ENCODE assay signal across 17 cellular contexts in the genomic region with DNA sequence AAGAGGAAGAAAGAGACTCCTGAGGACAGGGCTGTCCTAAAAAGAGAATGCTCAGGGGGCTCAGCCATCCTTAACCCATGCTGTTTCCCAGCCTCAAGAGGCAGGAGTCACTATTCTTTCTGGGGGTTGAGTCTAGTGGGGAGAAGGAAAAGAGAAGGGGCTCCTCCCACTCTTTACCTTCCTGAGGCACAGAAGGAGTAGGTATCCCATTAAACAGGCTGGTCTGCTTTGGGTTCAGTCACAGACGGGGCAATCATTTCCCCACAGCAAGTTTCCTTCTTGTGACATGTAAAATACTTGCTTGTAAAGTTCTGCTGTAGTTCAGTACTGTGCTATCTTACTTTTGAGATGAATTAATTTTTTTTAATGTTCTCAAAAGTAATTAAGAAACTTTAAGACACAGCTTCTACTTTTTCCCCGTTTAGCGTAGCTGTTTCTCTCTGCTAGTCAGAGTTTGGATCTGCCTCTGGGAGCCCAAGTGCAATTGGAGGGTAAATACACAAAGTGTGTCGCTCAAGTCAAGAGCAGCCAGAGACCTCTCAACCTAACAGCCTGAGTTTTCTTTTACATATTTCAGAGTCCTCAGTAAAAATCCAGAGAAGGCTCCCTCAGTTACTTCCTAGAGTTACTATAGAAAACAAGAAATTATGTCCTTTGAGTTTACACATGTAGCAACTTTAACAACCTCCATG. TPM values are rescaled to one million over a fixed set of nuclear protein-coding genes. Genes with fewer than 3 reads are reported as not detected.
DNase-seq lines count a peak whose midpoint lies in the region; ATAC-seq and TF ChIP-seq lines count a peak whose summit lies in the region.
"Had no signal": no experiment of that assay in that cellular context is flagged by ENCODE, and none has a peak within 500 bp of the region (broad histone marks: within the 10 kb centered on the region; RNA-seq: fewer than 3 reads in every experiment).

No MANE protein-coding gene starts in this region.

- H3K4me3 ChIP-seq in hepatocyte = no peak overlapping the region
- H3K4me3 ChIP-seq in smooth muscle cell = no peak overlapping the region
- H3K4me3 ChIP-seq in tibial artery = no peak overlapping the region
- H3K4me3 ChIP-seq: BLaER1, HAP-1 had no signal

- 73% methylated on average over 4 of the region's 4 CpGs for WGBS in hepatocyte (ENCODE audit: low lambda C conversion rate, missing lambda C conversion rate)
- 77% methylated on average over 4 of the region's 4 CpGs for WGBS in smooth muscle cell (ENCODE audit: low lambda C conversion rate)

- no peaks in the 10 kb centered on the region for H3K4me1 ChIP-seq in hepatocyte (ENCODE audit: insufficient read depth)
- H3K4me1 ChIP-seq in smooth muscle cell (ENCODE audit: low read depth) = no peaks in the 10 kb centered on the region
- no peaks in the 10 kb centered on the region for H3K4me1 ChIP-seq in tibial artery
- H3K4me1 ChIP-seq: BLaER1, Caco-2, HAP-1 had no signal

- no peak overlapping the region for H3K4me2 ChIP-seq in hepatocyte
- H3K4me2 ChIP-seq in smooth muscle cell = no peak overlapping the region
- H3K4me2 ChIP-seq: BLaER1 had no signal

- no peak overlapping the region for H3K4me3 Mint-ChIP-seq in stimulated activated naive CD8-positive, alpha-beta T cell treated with anti-CD3 and anti-CD28 coated beads, Interleukin-15, amount 100 ng/mL, for 72 hours
- H3K4me3 Mint-ChIP-seq: CD8-positive, alpha-beta memory T cell had no signal

- H3K36me3 ChIP-seq in hepatocyte (replicated peaks; ENCODE audit: insufficient read depth, low read depth) = no peaks in the 10 kb centered on the region
- H3K36me3 ChIP-seq in smooth muscle cell (ENCODE audit: low read depth) = no peaks in the 10 kb centered on the region
- no peaks in the 10 kb centered on the region for H3K36me3 ChIP-seq in tibial artery
- H3K36me3 ChIP-seq: BLaER1, HAP-1 had no signal

- ATAC-seq in stimulated activated naive CD8-positive, alpha-beta T cell treated with anti-CD3 and anti-CD28 coated beads, Interleukin-15, amount 100 ng/mL, for 72 hours = peak; percentile 23
- no peak for ATAC-seq in stimulated activated naive CD8-positive, alpha-beta T cell treated with anti-CD3 and anti-CD28 coated beads, Interleukin-15, Interleukin-2, amounts not matched to agents 100 U/mL and 50 U/mL, for 24 hours
- no peak for ATAC-seq in GM19395 (IDR thresholded peaks at IDR 0.05; ENCODE audit: unreplicated experiment)
- no peak for ATAC-seq in esophagus mucosa
- ATAC-seq: HepG2 had no signal

- intact Hi-C loops in tibial artery (cut with DNase I; ENCODE audit: low total_unique reads) = loop anchor here (10.0 kb wide), 1 partner anchor 510 kb away; no protein-coding TSS in a partner anchor

- DNase-seq in stimulated activated naive CD8-positive, alpha-beta T cell treated with anti-CD3 and anti-CD28 coated beads, Interleukin-15, amount 100 ng/mL, for 72 hours = no peak
- DNase-seq in stimulated activated naive CD8-positive, alpha-beta T cell treated with anti-CD3 and anti-CD28 coated beads, Interleukin-15, Interleukin-2, amounts not matched to agents 100 U/mL and 50 U/mL, for 24 hours = no peak
- DNase-seq in hepatocyte (ENCODE audit: low spot score) (no peak), smooth muscle cell (lab: John Stamatoyannopoulos, UW; ENCODE audit: unreplicated experiment) (no peak), tibial artery (no peak)
- DNase-seq in activated CD8-positive, alpha-beta memory T cell treated with anti-CD3 and anti-CD28 coated beads for 24 hours = no peak
- DNase-seq: Caco-2; CD8-positive, alpha-beta memory T cell; DND-41; GDM1 had no signal

- TF ChIP-seq CTCF in hepatocyte (IDR thresholded peaks at IDR 0.05; ENCODE audit: poor library complexity) = no peak
- TF ChIP-seq CTCF in smooth muscle cell (IDR thresholded peaks at IDR 0.05; ENCODE audit: borderline replicate concordance, insufficient read depth, poor library complexity, severe bottlenecking) = no peak
- no peak for TF ChIP-seq CTCF in tibial artery (IDR thresholded peaks at IDR 0.05)

- H3K9ac ChIP-seq in smooth muscle cell (ENCODE audit: low read depth) = no peak overlapping the region
- H3K9ac ChIP-seq: BLaER1 had no signal

- H3K79me2 ChIP-seq in hepatocyte (no peaks in the 10 kb centered on the region), smooth muscle cell (ENCODE audit: low read depth) (no peaks in the 10 kb centered on the region)

- H3F3A ChIP-seq in smooth muscle cell (ENCODE audit: low read depth) = no peaks in the 10 kb centered on the region

- no peak overlapping the region for H2AFZ ChIP-seq in hepatocyte
- peak overlapping the region; percentile 24 for H2AFZ ChIP-seq in smooth muscle cell (ENCODE audit: low read depth)

- no peaks in the 10 kb centered on the region for H3K9me2 ChIP-seq in hepatocyte (replicated peaks; ENCODE audit: insufficient read depth)

- H3K9me3 ChIP-seq in hepatocyte (ENCODE audit: low read depth) (no peaks in the 10 kb centered on the region), smooth muscle cell (replicated peaks; ENCODE audit: low read depth) (no peaks in the 10 kb centered on the region), tibial artery (no peaks in the 10 kb centered on the region)
- H3K9me3 ChIP-seq: BLaER1, HAP-1 had no signal

- H3K27ac ChIP-seq in hepatocyte (peak overlapping the region; percentile 63), smooth muscle cell (ENCODE audit: low read depth) (no peak overlapping the region), tibial artery (no peak overlapping the region)
- H3K27ac ChIP-seq: 22Rv1, BLaER1 had no signal

- no peaks in the 10 kb centered on the region for H3K9me3 Mint-ChIP-seq in stimulated activated naive CD8-positive, alpha-beta T cell treated with anti-CD3 and anti-CD28 coated beads, Interleukin-15, amount 100 ng/mL, for 72 hours
- H3K9me3 Mint-ChIP-seq: CD8-positive, alpha-beta memory T cell had no signal

- H3K27me3 Mint-ChIP-seq in stimulated activated naive CD8-positive, alpha-beta T cell treated with anti-CD3 and anti-CD28 coated beads, Interleukin-15, amount 100 ng/mL, for 72 hours = peaks cover 21% of the 10 kb centered on the region

- H4K20me1 ChIP-seq in hepatocyte (ENCODE audit: insufficient read depth, poor library complexity, severe bottlenecking) = no peaks in the 10 kb centered on the region
- H4K20me1 ChIP-seq in smooth muscle cell (ENCODE audit: low read depth) = no peaks in the 10 kb centered on the region
- H4K20me1 ChIP-seq: BLaER1 had no signal

- H3K27ac Mint-ChIP-seq in stimulated activated naive CD8-positive, alpha-beta T cell treated with anti-CD3 and anti-CD28 coated beads, Interleukin-15, amount 100 ng/mL, for 72 hours = no peak overlapping the region
- H3K27ac Mint-ChIP-seq: CD8-positive, alpha-beta memory T cell had no signal

- H3K27me3 ChIP-seq in hepatocyte (no peaks in the 10 kb centered on the region), smooth muscle cell (ENCODE audit: low read depth) (no peaks in the 10 kb centered on the region), tibial artery (peaks cover 0 to 3% of the 10 kb centered on the region in 2 donors)
- H3K27me3 ChIP-seq: BLaER1 had no signal

- no peaks in the 10 kb centered on the region for H3K4me1 Mint-ChIP-seq in stimulated activated naive CD8-positive, alpha-beta T cell treated with anti-CD3 and anti-CD28 coated beads, Interleukin-15, amount 100 ng/mL, for 72 hours
- H3K4me1 Mint-ChIP-seq: CD8-positive, alpha-beta memory T cell had no signal

RNA-seq across cellular contexts. Expression of gene OR8A1, which starts 15.0 kb away (rescaled TPM):
- not detected in 2 replicates for total RNA-seq in hepatocyte
- polyA plus RNA-seq in hepatocyte = not detected in 2 replicates
- total RNA-seq in smooth muscle cell = not detected in 2 replicates
- polyA plus RNA-seq in smooth muscle cell = not detected in 2 replicates
- total RNA-seq in esophagus mucosa = not detected
- total RNA-seq: A673; Caco-2; CD8-positive, alpha-beta memory T cell; HepG2 had no signal
- polyA plus RNA-seq: CD8-positive, alpha-beta memory T cell; HepG2 had no signal

RNA-seq across cellular contexts. Expression of gene PANX3, which starts 26.4 kb away (rescaled TPM):
- total RNA-seq in hepatocyte (not detected in 2 replicates), smooth muscle cell (not detected in 2 replicates), esophagus mucosa (not detected)
- polyA plus RNA-seq in hepatocyte (0.09 and 0.25 TPM in 2 replicates), smooth muscle cell (not detected in 2 replicates)
- total RNA-seq: A673; Caco-2; CD8-positive, alpha-beta memory T cell; HepG2 had no signal
- polyA plus RNA-seq: CD8-positive, alpha-beta memory T cell; HepG2 had no signal

RNA-seq across cellular contexts. Expression of gene TBRG1, which starts 37.8 kb away (rescaled TPM):
- total RNA-seq in hepatocyte (34.6 and 41.4 TPM in 2 replicates), smooth muscle cell (23.4 and 30.6 TPM in 2 replicates), esophagus mucosa (18.5 TPM)
- polyA plus RNA-seq in hepatocyte (35.0 and 45.2 TPM in 2 replicates), smooth muscle cell (28.5 and 28.9 TPM in 2 replicates)

RNA-seq across cellular contexts. Expression of gene OR8B12, which starts 41.4 kb away (rescaled TPM):
- total RNA-seq in hepatocyte = not detected in 2 replicates
- polyA plus RNA-seq in hepatocyte = not detected in 2 replicates
- not detected in 2 replicates for total RNA-seq in smooth muscle cell
- polyA plus RNA-seq in smooth muscle cell = not detected in 2 replicates
- not detected for total RNA-seq in esophagus mucosa
- total RNA-seq: A673; Caco-2; CD8-positive, alpha-beta memory T cell; HepG2 had no signal
- polyA plus RNA-seq: CD8-positive, alpha-beta memory T cell; HepG2 had no signal
